ENCODE assay signal across 17 cellular contexts in the genomic region with DNA sequence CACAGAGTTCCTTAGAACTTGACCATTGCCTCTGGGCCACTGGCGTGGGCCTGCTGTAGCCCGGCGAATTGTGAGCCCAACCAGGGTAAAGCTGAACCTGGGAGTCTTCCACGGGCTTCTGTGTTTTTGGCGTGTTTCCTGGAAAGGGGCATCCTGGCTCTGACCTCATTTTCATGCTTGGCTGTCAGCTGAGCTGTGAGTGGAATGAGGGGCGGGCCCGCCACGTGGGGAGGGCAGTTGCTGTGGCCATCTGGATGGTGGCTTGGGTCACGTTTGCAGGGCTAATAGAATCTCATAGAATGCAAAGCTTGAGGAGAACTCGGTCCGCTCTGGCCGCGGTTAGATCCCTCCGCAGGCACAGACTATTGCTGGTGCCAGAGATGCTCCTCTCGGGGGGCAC.
DNase-seq lines count a peak whose midpoint lies in the region; ATAC-seq and TF ChIP-seq lines count a peak whose summit lies in the region.
"Had no signal": no experiment of that assay in that cellular context is flagged by ENCODE, and none has a peak within 500 bp of the region (broad histone marks: within the 10 kb centered on the region; RNA-seq: fewer than 3 reads in every experiment).

No MANE protein-coding gene starts in this region.

- ATAC-seq in left cardiac atrium (peak; percentile 15 to 47), Right ventricle myocardium superior (ENCODE audit: poor library complexity) (no peak), HG03469 (IDR thresholded peaks at IDR 0.05; ENCODE audit: unreplicated experiment) (no peak)

- H3K9me3 ChIP-seq in ovary, result no peaks in the 10 kb centered on the region

- intact Hi-C loops in left cardiac atrium (cut with DNase I), result no loop called here
- intact Hi-C loops in Right ventricle myocardium superior (cut with DNase I), result no loop called here
- intact Hi-C loops in ovary (cut with DNase I), result no loop called here

- TF ChIP-seq CTCF in ovary (IDR thresholded peaks at IDR 0.05) (no peak), nephron progenitor cell (IDR thresholded peaks at IDR 0.05) (no peak)

- WGBS in ovary, 3 donors, result 36 to 60% (median 54%) methylated on average over 15 of the region's 15 CpGs

- no peak for DNase-seq in left cardiac atrium
- DNase-seq in Right ventricle myocardium superior, result no peak
- peak; percentile 26 for DNase-seq in globus pallidus (ENCODE audit: low spot score)
- peak in 4 of 5 donors; percentile 62 to 72 (median 65) for DNase-seq in ovary
- DNase-seq in nephron progenitor cell, result no peak
- DNase-seq in 8988T, result no peak
- DNase-seq: EL, HFFc6, NCI-H1105 treated with DMSO at 0.1 percent for 48 hours, NCI-H2029 treated with DMSO at 0.1 percent for 48 hours, NCI-H226, NCI-H510A treated with DMSO at 0.1 percent for 48 hours, NCI-H774 had no signal

- H3K36me3 Mint-ChIP-seq in nephron progenitor cell (ENCODE audit: low read depth), result no peaks in the 10 kb centered on the region
- H3K36me3 Mint-ChIP-seq: CD14-positive monocyte had no signal

- no peak for TF ChIP-seq EP300 in ovary (IDR thresholded peaks at IDR 0.05)

- no peak overlapping the region for H3K27ac ChIP-seq in ovary
- H3K27ac ChIP-seq: SJSA1 had no signal

- peaks cover 13% of the 10 kb centered on the region for H3K4me1 ChIP-seq in ovary (ENCODE audit: insufficient read depth)
- H3K4me1 ChIP-seq: SJSA1 had no signal

- H3K4me1 Mint-ChIP-seq in nephron progenitor cell, result peaks cover 17% of the 10 kb centered on the region
- H3K4me1 Mint-ChIP-seq: B cell, CD14-positive monocyte had no signal

- H3K27me3 Mint-ChIP-seq in nephron progenitor cell (ENCODE audit: low read depth, poor library complexity), result peaks cover 8% of the 10 kb centered on the region
- H3K27me3 Mint-ChIP-seq: B cell had no signal

- H3K36me3 ChIP-seq in ovary, result no peaks in the 10 kb centered on the region
- H3K36me3 ChIP-seq: SJSA1 had no signal

- no peaks in the 10 kb centered on the region for H3K27me3 ChIP-seq in ovary
- H3K27me3 ChIP-seq: SJSA1 had no signal

- no peaks in the 10 kb centered on the region for H3K9me3 Mint-ChIP-seq in nephron progenitor cell

- no peak overlapping the region for H3K4me3 ChIP-seq in ovary
- H3K4me3 ChIP-seq: SJSA1 had no signal

- no peak overlapping the region for H3K4me3 Mint-ChIP-seq in nephron progenitor cell
- H3K4me3 Mint-ChIP-seq: B cell, CD14-positive monocyte, HFFc6 had no signal

- no peak overlapping the region for H3K27ac Mint-ChIP-seq in nephron progenitor cell
- H3K27ac Mint-ChIP-seq: B cell, CD14-positive monocyte, HFFc6 had no signal

- TF ChIP-seq POLR2A in ovary (IDR thresholded peaks at IDR 0.05), result no peak

Comparison
In these comparisons a context has a peak if more than half of its experiments do, and no peak if none do; other contexts are left out.
1. ATAC-seq: peak in left cardiac atrium (2 of 2); none in Right ventricle myocardium superior (single experiment) and HG03469 (single experiment).
2. DNase-seq: peak in globus pallidus (single experiment) and ovary (4 of 5); none in left cardiac atrium (single experiment), Right ventricle myocardium superior (single experiment), nephron progenitor cell (single experiment) and 8988T (single experiment).